ENCODE assay signal across 18 cellular contexts in genomic region chr2:146632707-146633106, GRCh38.
"Had no signal": no experiment of that assay in that cellular context is flagged by ENCODE, and none has a peak within 500 bp of the region (broad histone marks: within the 10 kb centered on the region; RNA-seq: fewer than 3 reads in every experiment).

No MANE protein-coding gene starts in this region.

- H3K4me3 ChIP-seq: dorsolateral prefrontal cortex, lower lobe of right lung, pancreas, right lobe of liver, thoracic aorta, tibial nerve, upper lobe of left lung had no signal

- H3K36me3 ChIP-seq: lower lobe of right lung, neutrophil, pancreas, right lobe of liver, thoracic aorta, tibial nerve, upper lobe of left lung had no signal

- H3K27ac ChIP-seq: dorsolateral prefrontal cortex, lower lobe of right lung, neutrophil, pancreas, right lobe of liver, thoracic aorta, tibial nerve, upper lobe of left lung had no signal

- ATAC-seq: left ventricle myocardium superior; lower lobe of right lung; natural killer cell; pancreas; right lobe of liver; stimulated activated naive B cell treated with anti-CD40 and anti-IgM and Interleukin-4, amounts not matched to agents 10 μg/mL and 1 μg/mL and 100 μg/mL, for 72 hours had no signal

- H3K27me3 ChIP-seq: dorsolateral prefrontal cortex, neutrophil, pancreas, right lobe of liver, tibial nerve, upper lobe of left lung had no signal

- H3K9me3 ChIP-seq: lower lobe of right lung, neutrophil, pancreas, right lobe of liver, thoracic aorta, tibial nerve, upper lobe of left lung had no signal

- FAIRE-seq: frontal cortex, keratinocyte, pancreas, small intestine, urothelium cell line had no signal

- DNase-seq: dorsolateral prefrontal cortex; effector CD4-positive, alpha-beta T cell; left ventricle myocardium superior; lower lobe of right lung; natural killer cell; pancreas; right lobe of liver; small intestine; stimulated activated CD4-positive, alpha-beta T cell treated with anti-CD3 and anti-CD28 coated beads, Interleukin-15, amount 100 ng/mL, for 24 hours; stimulated activated CD4-positive, alpha-beta T cell treated with anti-CD3 and anti-CD28 coated beads, Interleukin-2, amount 100 ng/mL, for 48 hours; stimulated activated naive B cell treated with anti-CD40 and anti-IgM and Interleukin-4, amounts not matched to agents 10 μg/mL and 1 μg/mL and 100 μg/mL, for 72 hours; upper lobe of left lung had no signal

- H3K4me1 ChIP-seq: lower lobe of right lung, pancreas, right lobe of liver, tibial nerve, upper lobe of left lung had no signal
